In genomic region chr12:53054112-53054878, GRCh38 we compare ENCODE assay signal across 8 cellular contexts. TPM values are rescaled to one million over a fixed set of nuclear protein-coding genes. Genes with fewer than 3 reads are reported as not detected.
DNase-seq lines count a peak whose midpoint lies in the region; ATAC-seq and TF ChIP-seq lines count a peak whose summit lies in the region.

No MANE protein-coding gene starts in this region.

- H3K36me3 Mint-ChIP-seq in endodermal cell (ENCODE audit: low read depth): peaks cover 5% of the 10 kb centered on the region

- TF ChIP-seq CTCF in endodermal cell (conservative IDR thresholded peaks at IDR 0.05): no peak

- no peaks in the 10 kb centered on the region for H3K27me3 ChIP-seq in endodermal cell (ENCODE audit: control insufficient read depth, insufficient read depth, low read length, poor library complexity, severe bottlenecking)

- peaks cover 17% of the 10 kb centered on the region for H3K4me1 ChIP-seq in endodermal cell (ENCODE audit: control insufficient read depth, insufficient read depth, low read length)

- H3K27ac Mint-ChIP-seq in endodermal cell: peak overlapping the region; percentile 98

- peak overlapping the region; percentile 80 for H3K4me3 ChIP-seq in endodermal cell (ENCODE audit: low read length)

- no peak overlapping the region for H3K27ac ChIP-seq in endodermal cell (ENCODE audit: low read depth, low read length)

- peaks cover 17% of the 10 kb centered on the region for H3K27me3 Mint-ChIP-seq in endodermal cell (ENCODE audit: insufficient read depth)

- H3K9me3 ChIP-seq in endodermal cell (ENCODE audit: control insufficient read depth, low read length): no peaks in the 10 kb centered on the region

- peak overlapping the region; percentile 82 for H3K4me3 Mint-ChIP-seq in endodermal cell

- peak; percentile 72 to 96 (median 90) for DNase-seq in C1 segment of cervical spinal cord (lab: John Stamatoyannopoulos, UW)
- DNase-seq in NCI-H82 (lab: John Stamatoyannopoulos, UW): peak; percentile 97
- DNase-seq in activated CD8-positive, alpha-beta memory T cell treated with anti-CD3 and anti-CD28 coated beads, Interleukin-2, amount 50 U/mL, for 1 hour (ENCODE audit: extremely low read depth): peak; percentile 82
- DNase-seq in endodermal cell: peak; percentile 100
- peak; percentile 97 for DNase-seq in mesenteric fat pad (ENCODE audit: low spot score)
- DNase-seq in stimulated activated CD8-positive, alpha-beta memory T cell treated with anti-CD3 and anti-CD28 coated beads, Interleukin-15, amount 100 ng/mL, for 1 hour (ENCODE audit: low read depth): peak; percentile 91

- H3K9ac ChIP-seq in endodermal cell (ENCODE audit: extremely low read depth, low read length, poor library complexity, severe bottlenecking): peak overlapping the region; percentile 27

- peak; percentile 87 for ATAC-seq in GM19328 (IDR thresholded peaks at IDR 0.05; ENCODE audit: unreplicated experiment)
- ATAC-seq in HG03520 (IDR thresholded peaks at IDR 0.05; ENCODE audit: unreplicated experiment): peak; percentile 91

- H3K36me3 ChIP-seq in endodermal cell (ENCODE audit: control insufficient read depth, insufficient read depth, low read length): peaks cover 20% of the 10 kb centered on the region

- peaks cover 29% of the 10 kb centered on the region for H3K4me1 Mint-ChIP-seq in endodermal cell

- 0 to 4% methylated on average over 25 to 45 of the region's 48 CpGs for WGBS in endodermal cell (ENCODE audit: insufficient coverage in 1 of 2, insufficient read length in 1 of 2), 2 experiments

- H3K9me3 Mint-ChIP-seq in endodermal cell: no peaks in the 10 kb centered on the region

RNA-seq across cellular contexts. Expression of gene TNS2, which starts 4.4 kb away (rescaled TPM):
- total RNA-seq in endodermal cell (10 to 100 TPM; 10.2 to 12.6 TPM), mesenteric fat pad (210 TPM)
- polyA plus RNA-seq in endodermal cell (2013, experiment 1 of 2): 9.5 TPM
- polyA plus RNA-seq in endodermal cell (2013, experiment 2 of 2): 9.6 TPM

RNA-seq across cellular contexts. Expression of gene SPRYD3, which starts 24.9 kb away (rescaled TPM):
- total RNA-seq in endodermal cell (10 to 100 TPM; 13.0 to 18.4 TPM), mesenteric fat pad (46.2 TPM)
- 6.8 TPM for polyA plus RNA-seq in endodermal cell (2013, experiment 1 of 2)
- 7.2 TPM for polyA plus RNA-seq in endodermal cell (2013, experiment 2 of 2)

RNA-seq across cellular contexts. Expression of gene IGFBP6, which starts 43.2 kb away (rescaled TPM):
- 10 to 100 TPM; 21.7 to 48.4 TPM for total RNA-seq in endodermal cell
- 13.5 TPM for polyA plus RNA-seq in endodermal cell (2013, experiment 1 of 2)
- 23.1 TPM for polyA plus RNA-seq in endodermal cell (2013, experiment 2 of 2)
- total RNA-seq in mesenteric fat pad: 195 TPM

RNA-seq across cellular contexts. Expression of gene EIF4B, which starts 48.0 kb away (rescaled TPM):
- total RNA-seq in endodermal cell: 100 to 1,000 TPM; 596 to 655 TPM
- polyA plus RNA-seq in endodermal cell (2013, experiment 1 of 2): 388 TPM
- 341 TPM for polyA plus RNA-seq in endodermal cell (2013, experiment 2 of 2)
- 393 TPM for total RNA-seq in mesenteric fat pad

RNA-seq across cellular contexts. Expression of gene SOAT2, which starts 49.0 kb away (rescaled TPM):
- total RNA-seq in endodermal cell (under 1 TPM; 0.46 to 0.71 TPM), mesenteric fat pad (not detected)
- 0.28 TPM for polyA plus RNA-seq in endodermal cell (2013, experiment 1 of 2)
- polyA plus RNA-seq in endodermal cell (2013, experiment 2 of 2): 0.21 TPM

Comparison
In these comparisons a context has a peak if more than half of its experiments do, and no peak if none do; other contexts are left out.
1. RNA of gene TNS2, which starts 4.4 kb away (total RNA-seq): 210 TPM in mesenteric fat pad (single experiment); 10.2 to 12.6 TPM in endodermal cell; every median in the first group is over 10 times any median in the second.
2. Peak in every context shown above with its lines, with median percentiles within 50 percentile points of each other: DNase-seq.